In genomic region chr20:62387219-62387913, GRCh38 we compare ENCODE assay signal across 8 cellular contexts. TPM values are rescaled to one million over a fixed set of nuclear protein-coding genes. Genes with fewer than 3 reads are reported as not detected.
DNase-seq lines count a peak whose midpoint lies in the region; ATAC-seq and TF ChIP-seq lines count a peak whose summit lies in the region.

No MANE protein-coding gene starts in this region.

- peaks cover 11% of the 10 kb centered on the region for H3K4me1 ChIP-seq in GM23338 (ENCODE audit: insufficient read depth)
- peaks cover 27 to 37% (median 28%) of the 10 kb centered on the region in 3 donors for H3K4me1 ChIP-seq in skeletal muscle tissue (ENCODE audit: control insufficient read depth in 3 of 3, insufficient read depth in 3 of 3, low read length in 3 of 3)

- peaks cover 33% of the 10 kb centered on the region for H3K27me3 Mint-ChIP-seq in GM23338 (ENCODE audit: insufficient read depth, low read depth, poor library complexity)

- H3K9me2 ChIP-seq in GM23338 (ENCODE audit: insufficient read depth) (no peaks in the 10 kb centered on the region), SU-DHL-6 (replicated peaks; ENCODE audit: insufficient read depth, low read length) (no peaks in the 10 kb centered on the region)

- no peak for DNase-seq in GM23338 (ENCODE audit: low spot score)
- DNase-seq in fibroblast of villous mesenchyme (ENCODE audit: low read depth) = no peak
- no peak for DNase-seq in effector CD4-positive, alpha-beta T cell
- DNase-seq in medulla oblongata (ENCODE audit: extremely low spot score) = no peak
- DNase-seq in SHP77 (lab: John Stamatoyannopoulos, UW) = no peak

- H3F3A ChIP-seq in GM23338 (replicated peaks; ENCODE audit: low read depth) (peaks cover 55% of the 10 kb centered on the region), SU-DHL-6 (ENCODE audit: insufficient read depth) (peaks cover 28% of the 10 kb centered on the region)

- no peaks in the 10 kb centered on the region for H3K9me3 ChIP-seq in SU-DHL-6 (ENCODE audit: insufficient read depth, low read length)
- no peaks in the 10 kb centered on the region for H3K9me3 ChIP-seq in skeletal muscle tissue (ENCODE audit: control insufficient read depth in 3 of 3, low read length in 3 of 3)

- H3K27me3 ChIP-seq in GM23338 (ENCODE audit: insufficient read depth) = no peaks in the 10 kb centered on the region
- no peaks in the 10 kb centered on the region for H3K27me3 ChIP-seq in SU-DHL-6 (ENCODE audit: low read length)
- H3K27me3 ChIP-seq in skeletal muscle tissue (ENCODE audit: control insufficient read depth in 3 of 3, insufficient read depth in 3 of 3, low read length in 3 of 3) = no peaks in the 10 kb centered on the region

- H3K4me3 Mint-ChIP-seq in GM23338 = peak overlapping the region; percentile 97

- H3K36me3 ChIP-seq in GM23338 (ENCODE audit: insufficient read depth) = peaks cover 11% of the 10 kb centered on the region
- H3K36me3 ChIP-seq in SU-DHL-6 (ENCODE audit: low read length) = peaks cover 8% of the 10 kb centered on the region; the same call in 1 of the 2 replicates
- H3K36me3 ChIP-seq in skeletal muscle tissue (ENCODE audit: control insufficient read depth in 3 of 3, insufficient read depth in 3 of 3, low read length in 3 of 3) = peaks cover 19 to 36% (median 32%) of the 10 kb centered on the region in 3 donors

- TF ChIP-seq CTCF in GM23338 (conservative IDR thresholded peaks at IDR 0.05; ENCODE audit: low read depth in 2 of 2) = no peak
- TF ChIP-seq CTCF in SU-DHL-6 (IDR thresholded peaks at IDR 0.05; ENCODE audit: insufficient read depth, low read length, poor library complexity, severe bottlenecking) = no peak
- TF ChIP-seq CTCF in fibroblast of villous mesenchyme (IDR thresholded peaks at IDR 0.05; ENCODE audit: insufficient read depth, low read depth, low read length) = no peak

- peak overlapping the region; percentile 84 for H3K27ac ChIP-seq in GM23338 (ENCODE audit: low read depth)
- H3K27ac ChIP-seq in SU-DHL-6 (ENCODE audit: low read depth, low read length) = peak overlapping the region; percentile 68
- H3K27ac ChIP-seq in skeletal muscle tissue (ENCODE audit: low read depth, low read length) = peak overlapping the region; percentile 93

- peak overlapping the region; percentile 99 for H3K9ac ChIP-seq in SU-DHL-6 (ENCODE audit: low read length)
- peak overlapping the region; percentile 92 to 99 (median 98) for H3K9ac ChIP-seq in skeletal muscle tissue (ENCODE audit: low read depth in 1 of 3, low read length in 3 of 3)

- ATAC-seq in GM23338 (no peak), GM21381 (IDR thresholded peaks at IDR 0.05; ENCODE audit: unreplicated experiment) (no peak)

- peaks cover 32% of the 10 kb centered on the region for H3K4me1 Mint-ChIP-seq in GM23338

- peak overlapping the region; percentile 100 for H3K4me2 ChIP-seq in GM23338
- H3K4me2 ChIP-seq in SU-DHL-6 (ENCODE audit: low read depth, low read length, poor library complexity, severe bottlenecking) = peak overlapping the region; percentile 92

- H3K36me3 Mint-ChIP-seq in GM23338 (ENCODE audit: low read depth) = peaks cover 49% of the 10 kb centered on the region

- H3K4me3 ChIP-seq in GM23338 (peak overlapping the region; percentile 100), SU-DHL-6 (ENCODE audit: insufficient read depth, low read length, poor library complexity, severe bottlenecking) (peak overlapping the region; percentile 100), fibroblast of villous mesenchyme (ENCODE audit: low read depth, low read length) (peak overlapping the region; percentile 97), skeletal muscle tissue (ENCODE audit: low read length in 3 of 3) (peak overlapping the region; percentile 94 to 98 (median 96))

- H3K79me2 ChIP-seq in GM23338 (replicated peaks; ENCODE audit: insufficient read depth) (peaks cover 43% of the 10 kb centered on the region), SU-DHL-6 (ENCODE audit: insufficient read depth, low read length) (peaks cover 38% of the 10 kb centered on the region)

- H2AFZ ChIP-seq in GM23338 = no peak overlapping the region
- no peak overlapping the region for H2AFZ ChIP-seq in SU-DHL-6 (ENCODE audit: low read depth, low read length, severe bottlenecking)

- no peaks in the 10 kb centered on the region for H3K9me3 Mint-ChIP-seq in GM23338

- H3K27ac Mint-ChIP-seq in GM23338 = peak overlapping the region; percentile 95

- peaks cover 23% of the 10 kb centered on the region for H4K20me1 ChIP-seq in GM23338 (replicated peaks; ENCODE audit: insufficient read depth)
- H4K20me1 ChIP-seq in SU-DHL-6 (ENCODE audit: low read depth, low read length) = no peaks in the 10 kb centered on the region; the same call in 1 of the 2 replicates

TF ChIP-seq in GM23338, 12 proteins besides CTCF, POLR2A, EP300 and RAD21:
- TF ChIP-seq, protein P1, sequence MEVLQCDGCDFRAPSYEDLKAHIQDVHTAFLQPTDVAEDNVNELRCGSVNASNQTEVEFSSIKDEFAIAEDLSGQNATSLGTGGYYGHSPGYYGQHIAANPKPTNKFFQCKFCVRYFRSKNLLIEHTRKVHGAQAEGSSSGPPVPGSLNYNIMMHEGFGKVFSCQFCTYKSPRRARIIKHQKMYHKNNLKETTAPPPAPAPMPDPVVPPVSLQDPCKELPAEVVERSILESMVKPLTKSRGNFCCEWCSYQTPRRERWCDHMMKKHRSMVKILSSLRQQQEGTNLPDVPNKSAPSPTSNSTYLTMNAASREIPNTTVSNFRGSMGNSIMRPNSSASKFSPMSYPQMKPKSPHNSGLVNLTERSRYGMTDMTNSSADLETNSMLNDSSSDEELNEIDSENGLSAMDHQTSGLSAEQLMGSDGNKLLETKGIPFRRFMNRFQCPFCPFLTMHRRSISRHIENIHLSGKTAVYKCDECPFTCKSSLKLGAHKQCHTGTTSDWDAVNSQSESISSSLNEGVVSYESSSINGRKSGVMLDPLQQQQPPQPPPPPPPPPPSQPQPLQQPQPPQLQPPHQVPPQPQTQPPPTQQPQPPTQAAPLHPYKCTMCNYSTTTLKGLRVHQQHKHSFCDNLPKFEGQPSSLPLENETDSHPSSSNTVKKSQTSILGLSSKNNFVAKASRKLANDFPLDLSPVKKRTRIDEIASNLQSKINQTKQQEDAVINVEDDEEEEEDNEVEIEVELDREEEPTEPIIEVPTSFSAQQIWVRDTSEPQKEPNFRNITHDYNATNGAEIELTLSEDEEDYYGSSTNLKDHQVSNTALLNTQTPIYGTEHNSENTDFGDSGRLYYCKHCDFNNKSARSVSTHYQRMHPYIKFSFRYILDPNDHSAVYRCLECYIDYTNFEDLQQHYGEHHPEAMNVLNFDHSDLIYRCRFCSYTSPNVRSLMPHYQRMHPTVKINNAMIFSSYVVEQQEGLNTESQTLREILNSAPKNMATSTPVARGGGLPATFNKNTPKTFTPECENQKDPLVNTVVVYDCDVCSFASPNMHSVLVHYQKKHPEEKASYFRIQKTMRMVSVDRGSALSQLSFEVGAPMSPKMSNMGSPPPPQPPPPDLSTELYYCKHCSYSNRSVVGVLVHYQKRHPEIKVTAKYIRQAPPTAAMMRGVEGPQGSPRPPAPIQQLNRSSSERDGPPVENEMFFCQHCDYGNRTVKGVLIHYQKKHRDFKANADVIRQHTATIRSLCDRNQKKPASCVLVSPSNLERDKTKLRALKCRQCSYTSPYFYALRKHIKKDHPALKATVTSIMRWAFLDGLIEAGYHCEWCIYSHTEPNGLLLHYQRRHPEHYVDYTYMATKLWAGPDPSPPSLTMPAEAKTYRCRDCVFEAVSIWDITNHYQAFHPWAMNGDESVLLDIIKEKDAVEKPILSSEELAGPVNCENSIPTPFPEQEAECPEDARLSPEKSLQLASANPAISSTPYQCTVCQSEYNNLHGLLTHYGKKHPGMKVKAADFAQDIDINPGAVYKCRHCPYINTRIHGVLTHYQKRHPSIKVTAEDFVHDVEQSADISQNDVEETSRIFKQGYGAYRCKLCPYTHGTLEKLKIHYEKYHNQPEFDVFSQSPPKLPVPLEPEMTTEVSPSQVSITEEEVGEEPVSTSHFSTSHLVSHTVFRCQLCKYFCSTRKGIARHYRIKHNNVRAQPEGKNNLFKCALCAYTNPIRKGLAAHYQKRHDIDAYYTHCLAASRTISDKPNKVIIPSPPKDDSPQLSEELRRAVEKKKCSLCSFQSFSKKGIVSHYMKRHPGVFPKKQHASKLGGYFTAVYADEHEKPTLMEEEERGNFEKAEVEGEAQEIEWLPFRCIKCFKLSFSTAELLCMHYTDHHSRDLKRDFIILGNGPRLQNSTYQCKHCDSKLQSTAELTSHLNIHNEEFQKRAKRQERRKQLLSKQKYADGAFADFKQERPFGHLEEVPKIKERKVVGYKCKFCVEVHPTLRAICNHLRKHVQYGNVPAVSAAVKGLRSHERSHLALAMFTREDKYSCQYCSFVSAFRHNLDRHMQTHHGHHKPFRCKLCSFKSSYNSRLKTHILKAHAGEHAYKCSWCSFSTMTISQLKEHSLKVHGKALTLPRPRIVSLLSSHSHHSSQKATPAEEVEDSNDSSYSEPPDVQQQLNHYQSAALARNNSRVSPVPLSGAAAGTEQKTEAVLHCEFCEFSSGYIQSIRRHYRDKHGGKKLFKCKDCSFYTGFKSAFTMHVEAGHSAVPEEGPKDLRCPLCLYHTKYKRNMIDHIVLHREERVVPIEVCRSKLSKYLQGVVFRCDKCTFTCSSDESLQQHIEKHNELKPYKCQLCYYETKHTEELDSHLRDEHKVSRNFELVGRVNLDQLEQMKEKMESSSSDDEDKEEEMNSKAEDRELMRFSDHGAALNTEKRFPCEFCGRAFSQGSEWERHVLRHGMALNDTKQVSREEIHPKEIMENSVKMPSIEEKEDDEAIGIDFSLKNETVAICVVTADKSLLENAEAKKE (CRISPR knock-in tag; IDR thresholded peaks at IDR 0.05) = no peak
- TF ChIP-seq POLR2AphosphoS5 (IDR thresholded peaks at IDR 0.05; ENCODE audit: low read depth) = peak; percentile 23; the same call in 1 of the 2 replicates

RNA-seq across cellular contexts. Expression of gene RPS21, which starts 0.5 kb away (rescaled TPM):
- total RNA-seq in GM23338 (2014; rRNA removed; shearing (Covaris generic)) = 759 and 964 TPM in 2 replicates
- 2,298 and 2,471 TPM in 2 replicates for polyA plus RNA-seq in GM23338 (2016; fragmentation: Nextera tagmentation; extraction: Ambion mirVana)
- total RNA-seq in fibroblast of villous mesenchyme = 357 and 457 TPM in 2 replicates
- total RNA-seq in skeletal muscle tissue = 1,418 TPM

RNA-seq across cellular contexts. Expression of gene CABLES2, which starts 19.7 kb away (rescaled TPM):
- total RNA-seq in GM23338 (2014; rRNA removed; shearing (Covaris generic)) = 12.6 and 12.7 TPM in 2 replicates
- polyA plus RNA-seq in GM23338 (2016; fragmentation: Nextera tagmentation; extraction: Ambion mirVana) = 4.3 and 5.1 TPM in 2 replicates
- total RNA-seq in fibroblast of villous mesenchyme (1.7 and 1.9 TPM in 2 replicates), skeletal muscle tissue (1.0 TPM)

RNA-seq across cellular contexts. Expression of gene LAMA5, which starts 20.3 kb away (rescaled TPM):
- 215 and 298 TPM in 2 replicates for total RNA-seq in GM23338 (2014; rRNA removed; shearing (Covaris generic))
- polyA plus RNA-seq in GM23338 (2016; fragmentation: Nextera tagmentation; extraction: Ambion mirVana) = 192 and 201 TPM in 2 replicates
- total RNA-seq in fibroblast of villous mesenchyme = 35.1 and 55.3 TPM in 2 replicates
- total RNA-seq in skeletal muscle tissue = 14.1 TPM

RNA-seq across cellular contexts. Expression of gene RBBP8NL, which starts 40.0 kb away (rescaled TPM):
- total RNA-seq in GM23338 (2014; rRNA removed; shearing (Covaris generic)) = 0.66 and 1.1 TPM in 2 replicates
- 0.10 and 0.64 TPM in 2 replicates for polyA plus RNA-seq in GM23338 (2016; fragmentation: Nextera tagmentation; extraction: Ambion mirVana)
- total RNA-seq in fibroblast of villous mesenchyme = not detected in 2 replicates
- not detected for total RNA-seq in skeletal muscle tissue
